In the genomic region with DNA sequence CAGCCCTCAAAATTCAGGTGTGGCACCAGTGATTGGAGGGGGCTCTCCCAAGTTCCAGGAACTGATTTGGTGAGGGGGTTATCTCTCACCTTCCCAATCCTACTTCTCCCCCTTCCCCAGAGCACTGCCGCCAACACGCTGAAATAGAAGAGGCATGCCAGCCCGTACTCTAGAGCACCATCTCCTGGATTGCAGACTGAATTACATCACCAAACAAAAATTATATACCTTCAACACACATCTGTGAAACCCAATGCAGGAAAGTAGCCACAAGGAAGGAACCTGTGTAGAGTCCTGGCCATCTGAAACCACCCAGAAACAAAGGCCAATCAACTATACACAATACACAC, we compare ENCODE assay signal across 8 cellular contexts.
A peak's percentile ranks its signal among the peaks of the same experiment; 100 is the strongest.
DNase-seq lines count a peak whose midpoint lies in the region; ATAC-seq and TF ChIP-seq lines count a peak whose summit lies in the region.
"Not testable (repeated sequence)": the region's sequence is repeated elsewhere in the genome, so short reads cannot be mapped to it uniquely, and the experiment has no call there.

No MANE protein-coding gene starts in this region.

- H3K27ac ChIP-seq in HCT116 (ENCODE audit: low read depth, low read length) = not testable (repeated sequence)

- intact Hi-C loops in HCT116 (cut with micrococcal nuclease); natural killer cell (cut with micrococcal nuclease): not testable (repeated sequence)

- not testable (repeated sequence) for H3K9me2 ChIP-seq in HCT116 (ENCODE audit: insufficient read depth)

- ATAC-seq in HCT116 (peak; percentile 85), natural killer cell (peak; percentile 83 to 92 (median 87))
- ATAC-seq in stimulated activated naive CD8-positive, alpha-beta T cell treated with anti-CD3 and anti-CD28 coated beads, Interleukin-15, amount 100 ng/mL, for 72 hours = peak; percentile 80

- not testable (repeated sequence) for H4K20me1 ChIP-seq in HCT116 (ENCODE audit: insufficient read depth)

- not testable (repeated sequence) for H3K4me1 ChIP-seq in HCT116 (ENCODE audit: control insufficient read depth in 1 of 2, insufficient read depth in 2 of 2, low read length in 2 of 2)

- RAD21 ChIA-PET in HCT116 (lab: Charles Lee; ENCODE audit: low non-redundant PET in 1 of 2, low total read pairs in 2 of 2, uncharacterized antibody in 2 of 2, unreplicated experiment in 2 of 2) = interaction anchor here in 1 of 2 experiments (0.9 kb wide), 1 partner anchor 1573 kb away, joined by 3 read pairs; no protein-coding TSS in a partner anchor

- not testable (repeated sequence) for H3K27me3 Mint-ChIP-seq in activated naive CD8-positive, alpha-beta T cell; natural killer cell (ENCODE audit: low read depth in 2 of 2); stimulated activated naive CD8-positive, alpha-beta T cell treated with anti-CD3 and anti-CD28 coated beads, Interleukin-15, amount 100 ng/mL, for 72 hours

- CTCF ChIA-PET in HCT116 (lab: Charles Lee) = not testable (repeated sequence)

- peak overlapping the region; percentile 55 for H3K4me3 Mint-ChIP-seq in activated naive CD8-positive, alpha-beta T cell
- H3K4me3 Mint-ChIP-seq in natural killer cell = peak overlapping the region; percentile 61
- peak overlapping the region; percentile 58 to 73 for H3K4me3 Mint-ChIP-seq in stimulated activated naive CD8-positive, alpha-beta T cell treated with anti-CD3 and anti-CD28 coated beads, Interleukin-15, amount 100 ng/mL, for 72 hours

- not testable (repeated sequence) for H3K4me3 ChIP-seq in HCT116 (replicated peaks in 1 of 2; ENCODE audit: low read depth in 1 of 2, low read length in 2 of 2)

- TF ChIP-seq RAD21 in HCT116 (IDR thresholded peaks at IDR 0.05; ENCODE audit: low read depth) = peak; percentile 64

- TF ChIP-seq POLR2A in HCT116 (IDR thresholded peaks at IDR 0.05; ENCODE audit: borderline replicate concordance, extremely low read depth, insufficient read depth, insufficient read length) = not testable (repeated sequence)

- H3K36me3 ChIP-seq in HCT116 (ENCODE audit: control insufficient read depth in 1 of 2, insufficient read depth in 2 of 2, low read length in 2 of 2) = not testable (repeated sequence)

- H3K9ac ChIP-seq in HCT116 (ENCODE audit: low read length) = not testable (repeated sequence)

- BruUV-seq in HCT116 (replicated peaks; lab: Mats Ljungman, UMichigan) = not testable (repeated sequence)

- POLR2A ChIA-PET in HCT116 (lab: Charles Lee) = not testable (repeated sequence)

- H3K79me2 ChIP-seq in HCT116 (ENCODE audit: insufficient read depth, low read length) = not testable (repeated sequence)

- peak; percentile 50 to 59 (median 55); a peak in 5 of 6 replicates for TF ChIP-seq CTCF in HCT116 (IDR thresholded peaks at IDR 0.05 in 2 of 3, conservative IDR thresholded peaks at IDR 0.05 in 1 of 3; ENCODE audit: borderline replicate concordance in 1 of 3, insufficient read depth in 1 of 3, low read depth in 2 of 3, low read length in 2 of 3)
- TF ChIP-seq CTCF in natural killer cell (IDR thresholded peaks at IDR 0.05) = peak; percentile 61

- not testable (repeated sequence) for H3K27me3 ChIP-seq in HCT116 (ENCODE audit: insufficient read depth, low read length)

- H3K4me2 ChIP-seq in HCT116 (ENCODE audit: low read length) = not testable (repeated sequence)

- H3K27ac Mint-ChIP-seq in activated naive CD8-positive, alpha-beta T cell = peak overlapping the region; percentile 62
- H3K27ac Mint-ChIP-seq in natural killer cell = peak overlapping the region; percentile 7 to 65
- H3K27ac Mint-ChIP-seq in stimulated activated naive CD8-positive, alpha-beta T cell treated with anti-CD3 and anti-CD28 coated beads, Interleukin-15, amount 100 ng/mL, for 72 hours = not testable (repeated sequence)

- H3K9me3 Mint-ChIP-seq in activated naive CD8-positive, alpha-beta T cell (ENCODE audit: low read depth); natural killer cell; stimulated activated naive CD8-positive, alpha-beta T cell treated with anti-CD3 and anti-CD28 coated beads, Interleukin-15, amount 100 ng/mL, for 72 hours: not testable (repeated sequence)

- peaks cover 13% of the 10 kb centered on the region for H3K4me1 Mint-ChIP-seq in activated naive CD8-positive, alpha-beta T cell (ENCODE audit: low read depth)
- H3K4me1 Mint-ChIP-seq in natural killer cell = peaks cover 10 to 12% of the 10 kb centered on the region in 2 donors
- peaks cover 13% of the 10 kb centered on the region for H3K4me1 Mint-ChIP-seq in stimulated activated naive CD8-positive, alpha-beta T cell treated with anti-CD3 and anti-CD28 coated beads, Interleukin-15, amount 100 ng/mL, for 72 hours

- DNase-seq in DMS153 treated with DMSO at 0.1 percent for 48 hours (lab: John Stamatoyannopoulos, UW; ENCODE audit: unreplicated experiment) = peak; percentile 14
- not testable (repeated sequence) for DNase-seq in HCT116 (ENCODE audit: low read depth, low spot score)
- DNase-seq in NCI-H1105 treated with DMSO at 0.1 percent for 48 hours (lab: John Stamatoyannopoulos, UW) = peak; percentile 73
- peak; percentile 43 for DNase-seq in SK-N-DZ (ENCODE audit: low spot score)
- peak; percentile 4 for DNase-seq in foreskin melanocyte
- peak; percentile 21 for DNase-seq in natural killer cell
- peak; percentile 30 to 39 for DNase-seq in stimulated activated naive CD8-positive, alpha-beta T cell treated with anti-CD3 and anti-CD28 coated beads, Interleukin-15, amount 100 ng/mL, for 72 hours

- H3K36me3 Mint-ChIP-seq in activated naive CD8-positive, alpha-beta T cell; natural killer cell: not testable (repeated sequence)

- not testable (repeated sequence) for H3K9me3 ChIP-seq in HCT116 (ENCODE audit: control insufficient read depth in 1 of 2, insufficient read depth in 1 of 2, low read depth in 1 of 2, low read length in 2 of 2)

- not testable (repeated sequence) for H2AFZ ChIP-seq in HCT116 (ENCODE audit: low read depth, low read length, poor library complexity, severe bottlenecking)
